ENCODE assay signal across 7 cellular contexts in the genomic region with DNA sequence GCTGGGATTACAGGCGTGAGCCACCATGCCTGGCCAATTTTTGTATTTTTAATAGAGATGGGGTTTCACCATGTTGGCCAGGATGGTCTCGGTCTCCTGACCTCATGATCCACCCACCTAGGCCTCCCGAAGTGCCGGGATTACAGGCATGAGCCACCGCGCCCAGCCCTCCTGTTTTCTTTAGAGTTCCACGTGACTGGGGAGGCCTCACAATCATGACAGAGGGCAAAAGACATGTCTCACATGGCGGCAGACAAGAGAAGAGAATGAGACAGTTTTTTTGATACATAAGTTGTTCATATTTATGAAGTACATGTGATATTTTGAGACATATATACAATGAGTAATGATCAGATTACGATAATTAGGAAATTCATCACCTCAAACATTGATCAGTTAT. TPM values are rescaled to one million over a fixed set of nuclear protein-coding genes. Genes with fewer than 3 reads are reported as not detected.
"Had no signal": no experiment of that assay in that cellular context is flagged by ENCODE, and none has a peak within 500 bp of the region (broad histone marks: within the 10 kb centered on the region; RNA-seq: fewer than 3 reads in every experiment).

No MANE protein-coding gene starts in this region.

RNA-seq across cellular contexts. Expression of a gene that starts 6.8 kb away (rescaled TPM):
- total RNA-seq: GM23248, GM23338, H1, H4, H7, H9, HFFc6 had no signal
- polyA plus RNA-seq: GM23248, GM23338, H1 had no signal
